16 cellular contexts compared by ENCODE assay signal in genomic region chr19:11073568-11073967, GRCh38.
"Had no signal": no experiment of that assay in that cellular context is flagged by ENCODE, and none has a peak within 500 bp of the region (broad histone marks: within the 10 kb centered on the region; RNA-seq: fewer than 3 reads in every experiment).

No MANE protein-coding gene starts in this region.

- H3K9me3 Mint-ChIP-seq: type B pancreatic cell had no signal

- H3K4me3 ChIP-seq: coronary artery, dorsolateral prefrontal cortex, heart right ventricle, right atrium auricular region, sigmoid colon, skin epidermis had no signal

- H3K9me3 ChIP-seq: heart right ventricle, right atrium auricular region, sigmoid colon had no signal

- DNase-seq: dorsolateral prefrontal cortex; effector CD8-positive, alpha-beta T cell; heart right ventricle; hypothalamus; kidney glomerular epithelial cell; mesendoderm; naive B cell; nephron progenitor cell; sigmoid colon; stimulated activated CD4-positive, alpha-beta T cell treated with anti-CD3 and anti-CD28 coated beads, Interleukin-2, amount 100 ng/mL, for 24 hours; stimulated activated CD4-positive, alpha-beta T cell treated with anti-CD3 and anti-CD28 coated beads, Interleukin-4, amount 100 ng/mL, for 4 hours; stimulated activated naive CD4-positive, alpha-beta T cell had no signal

- H3K27me3 ChIP-seq: dorsolateral prefrontal cortex, heart right ventricle, right atrium auricular region, sigmoid colon had no signal

- H3K36me3 ChIP-seq: heart right ventricle, right atrium auricular region, sigmoid colon had no signal

- H3K4me1 ChIP-seq: sigmoid colon had no signal

- H3K27me3 Mint-ChIP-seq: type B pancreatic cell had no signal

- H3K27ac Mint-ChIP-seq: nephron progenitor cell, type B pancreatic cell had no signal

- H3K4me3 Mint-ChIP-seq: nephron progenitor cell, type B pancreatic cell had no signal

- H3K27ac ChIP-seq: coronary artery, dorsolateral prefrontal cortex, right atrium auricular region, skin epidermis had no signal

- H3K36me3 Mint-ChIP-seq: naive B cell had no signal
